Comparison of ENCODE assay signal across 8 cellular contexts in the genomic region with DNA sequence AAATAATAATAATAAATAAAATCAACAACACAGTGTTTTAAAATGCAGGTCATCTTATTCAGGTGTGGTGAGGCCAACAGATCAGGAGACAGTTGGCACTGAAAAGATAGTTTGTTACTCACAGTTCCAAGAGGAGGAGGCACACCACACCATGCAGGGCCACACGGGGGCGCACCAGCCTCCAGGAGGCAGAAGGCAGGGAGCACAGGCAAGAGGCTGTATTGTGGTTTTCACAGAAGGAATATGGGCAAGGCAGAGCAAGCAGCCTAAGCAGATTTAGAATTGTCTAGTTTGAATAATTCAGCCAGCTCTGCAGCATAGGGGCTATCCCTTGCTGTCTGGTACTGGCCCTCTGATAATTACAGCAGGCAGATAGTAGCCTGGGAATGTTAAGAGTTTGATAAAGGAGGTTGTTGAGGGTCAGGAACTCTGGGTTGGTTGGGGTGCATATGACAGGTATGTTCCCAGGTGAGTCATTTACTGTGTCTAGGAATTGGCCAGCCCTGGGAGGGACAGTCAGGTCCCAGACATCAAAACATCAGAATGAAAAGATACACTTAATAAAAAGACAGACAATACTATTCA. TPM values are rescaled to one million over a fixed set of nuclear protein-coding genes. Genes with fewer than 3 reads are reported as not detected.
A peak's percentile ranks its signal among the peaks of the same experiment; 100 is the strongest.
DNase-seq lines count a peak whose midpoint lies in the region; ATAC-seq and TF ChIP-seq lines count a peak whose summit lies in the region.

No MANE protein-coding gene starts in this region.

- H3K4me3 ChIP-seq in LNCaP clone FGC (ENCODE audit: low read depth, low read length), result no peak overlapping the region

- peak; percentile 17 for DNase-seq in NK-92 treated with Interleukin-12 subunit alpha and Interleukin-12 subunit beta, amount 100 ng/mL, for 24 hours (lab: John Stamatoyannopoulos, UW)
- DNase-seq in NK-92 (lab: John Stamatoyannopoulos, UW; ENCODE audit: unreplicated experiment) (no peak), LNCaP clone FGC (ENCODE audit: low read depth) (no peak), WTC11 (ENCODE audit: low spot score) (peak; percentile 90), germinal center (ENCODE audit: low spot score) (peak; percentile 25), NCI-H1092 (lab: John Stamatoyannopoulos, UW) (no peak)
- peak; percentile 51 to 77 for DNase-seq in stimulated activated effector memory CD8-positive, alpha-beta T cell treated with anti-CD3 and anti-CD28 coated beads, Interleukin-12 subunit alpha, Interleukin-12 subunit beta, amount 100 ng/mL, for 72 hours (ENCODE audit: low spot score in 2 of 2)

- H3K9me3 Mint-ChIP-seq in WTC11, result no peaks in the 10 kb centered on the region
- H3K9me3 Mint-ChIP-seq in stimulated activated effector memory CD8-positive, alpha-beta T cell treated with anti-CD3 and anti-CD28 coated beads, Interleukin-12 subunit alpha, Interleukin-12 subunit beta, amount 100 ng/mL, for 72 hours, result no peaks in the 10 kb centered on the region

- H3K4me3 Mint-ChIP-seq in WTC11, result no peak overlapping the region
- no peak overlapping the region for H3K4me3 Mint-ChIP-seq in stimulated activated effector memory CD8-positive, alpha-beta T cell treated with anti-CD3 and anti-CD28 coated beads, Interleukin-12 subunit alpha, Interleukin-12 subunit beta, amount 100 ng/mL, for 72 hours

- POLR2A ChIA-PET in WTC11 (lab: Charles Lee), result no interaction called here

- H3K27ac Mint-ChIP-seq in WTC11, result no peak overlapping the region
- no peak overlapping the region for H3K27ac Mint-ChIP-seq in stimulated activated effector memory CD8-positive, alpha-beta T cell treated with anti-CD3 and anti-CD28 coated beads, Interleukin-12 subunit alpha, Interleukin-12 subunit beta, amount 100 ng/mL, for 72 hours

- H3K27me3 Mint-ChIP-seq in WTC11 (ENCODE audit: low read depth), result peaks cover 3% of the 10 kb centered on the region; the same call in 1 of the 2 replicates

- no peaks in the 10 kb centered on the region for H3K36me3 Mint-ChIP-seq in WTC11
- no peaks in the 10 kb centered on the region for H3K36me3 Mint-ChIP-seq in stimulated activated effector memory CD8-positive, alpha-beta T cell treated with anti-CD3 and anti-CD28 coated beads, Interleukin-12 subunit alpha, Interleukin-12 subunit beta, amount 100 ng/mL, for 72 hours

- TF ChIP-seq CTCF in LNCaP clone FGC (IDR thresholded peaks at IDR 0.05; ENCODE audit: control insufficient read depth, extremely low read depth, insufficient read depth), result peak; percentile 61
- TF ChIP-seq CTCF in WTC11 (IDR thresholded peaks at IDR 0.05), result peak; percentile 77

- peaks cover 34% of the 10 kb centered on the region for H3K4me1 Mint-ChIP-seq in WTC11
- H3K4me1 Mint-ChIP-seq in stimulated activated effector memory CD8-positive, alpha-beta T cell treated with anti-CD3 and anti-CD28 coated beads, Interleukin-12 subunit alpha, Interleukin-12 subunit beta, amount 100 ng/mL, for 72 hours, result no peaks in the 10 kb centered on the region

- ATAC-seq in WTC11 (peak; percentile 64), HG03196 (IDR thresholded peaks at IDR 0.05; ENCODE audit: unreplicated experiment) (no peak)
- peak; percentile 78 for ATAC-seq in stimulated activated effector memory CD8-positive, alpha-beta T cell treated with anti-CD3 and anti-CD28 coated beads, Interleukin-12 subunit alpha, Interleukin-12 subunit beta, amount 100 ng/mL, for 72 hours

- CTCF ChIA-PET in WTC11 (lab: Charles Lee), result no interaction called here

TF ChIP-seq in WTC11, 78 proteins besides CTCF, POLR2A, EP300 and RAD21:
- TF ChIP-seq, protein P1, sequence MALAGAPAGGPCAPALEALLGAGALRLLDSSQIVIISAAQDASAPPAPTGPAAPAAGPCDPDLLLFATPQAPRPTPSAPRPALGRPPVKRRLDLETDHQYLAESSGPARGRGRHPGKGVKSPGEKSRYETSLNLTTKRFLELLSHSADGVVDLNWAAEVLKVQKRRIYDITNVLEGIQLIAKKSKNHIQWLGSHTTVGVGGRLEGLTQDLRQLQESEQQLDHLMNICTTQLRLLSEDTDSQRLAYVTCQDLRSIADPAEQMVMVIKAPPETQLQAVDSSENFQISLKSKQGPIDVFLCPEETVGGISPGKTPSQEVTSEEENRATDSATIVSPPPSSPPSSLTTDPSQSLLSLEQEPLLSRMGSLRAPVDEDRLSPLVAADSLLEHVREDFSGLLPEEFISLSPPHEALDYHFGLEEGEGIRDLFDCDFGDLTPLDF (CRISPR knock-in tag; IDR thresholded peaks at IDR 0.05), result no peak
- no peak for TF ChIP-seq ZNF263 (CRISPR knock-in tag; IDR thresholded peaks at IDR 0.05; ENCODE audit: low read depth)
- TF ChIP-seq, protein P2, sequence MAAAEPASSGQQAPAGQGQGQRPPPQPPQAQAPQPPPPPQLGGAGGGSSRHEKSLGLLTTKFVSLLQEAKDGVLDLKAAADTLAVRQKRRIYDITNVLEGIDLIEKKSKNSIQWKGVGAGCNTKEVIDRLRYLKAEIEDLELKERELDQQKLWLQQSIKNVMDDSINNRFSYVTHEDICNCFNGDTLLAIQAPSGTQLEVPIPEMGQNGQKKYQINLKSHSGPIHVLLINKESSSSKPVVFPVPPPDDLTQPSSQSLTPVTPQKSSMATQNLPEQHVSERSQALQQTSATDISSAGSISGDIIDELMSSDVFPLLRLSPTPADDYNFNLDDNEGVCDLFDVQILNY (CRISPR knock-in tag; IDR thresholded peaks at IDR 0.05), result no peak

RNA-seq across cellular contexts. Expression of a gene that starts 31.3 kb away (rescaled TPM):
- not detected in 3 replicates for total RNA-seq in WTC11 (2021)

Comparison
In these comparisons a context has a peak if more than half of its experiments do, and no peak if none do; other contexts are left out.
1. DNase-seq: peak in NK-92 treated with Interleukin-12 subunit alpha and Interleukin-12 subunit beta, amount 100 ng/mL, for 24 hours (single experiment), WTC11 (single experiment), germinal center (single experiment) and stimulated activated effector memory CD8-positive, alpha-beta T cell treated with anti-CD3 and anti-CD28 coated beads, Interleukin-12 subunit alpha, Interleukin-12 subunit beta, amount 100 ng/mL, for 72 hours (2 of 2); none in NK-92 (single experiment), LNCaP clone FGC (single experiment) and NCI-H1092 (single experiment).